23 cellular contexts compared by ENCODE assay signal in the genomic region with DNA sequence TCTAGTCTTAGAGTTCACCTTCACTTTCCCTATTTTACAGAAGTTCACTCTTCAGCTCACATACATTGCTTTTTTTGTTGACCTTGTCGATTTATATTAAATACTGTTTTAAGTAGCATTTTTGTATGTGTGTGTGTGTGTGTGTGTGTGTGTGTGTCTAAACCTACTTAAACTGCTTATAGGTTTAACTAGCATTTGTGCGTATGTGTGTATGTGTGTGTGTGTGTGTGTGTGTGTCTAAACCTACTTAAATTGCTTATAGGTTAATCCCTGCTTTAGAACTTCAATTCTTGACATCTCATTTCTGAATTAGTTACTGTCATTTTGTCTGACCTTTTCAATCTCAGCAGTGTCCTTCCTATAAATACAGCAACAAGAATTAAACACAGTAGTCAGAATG.
DNase-seq lines count a peak whose midpoint lies in the region; TF ChIP-seq lines count a peak whose summit lies in the region.
"Had no signal": no experiment of that assay in that cellular context is flagged by ENCODE, and none has a peak within 500 bp of the region (broad histone marks: within the 10 kb centered on the region; RNA-seq: fewer than 3 reads in every experiment).

No MANE protein-coding gene starts in this region.

- no peak overlapping the region for H3K4me3 ChIP-seq in WERI-Rb-1 (ENCODE audit: low read depth, low read length)
- H3K4me3 ChIP-seq: BLaER1 treated with 17β-estradiol and CSF1 and Interleukin-3, amounts not matched to agents 10 nM and 100 nM; GM12878 had no signal

- H3K27ac ChIP-seq in WERI-Rb-1: no peak overlapping the region
- H3K27ac ChIP-seq: BLaER1 treated with 17β-estradiol and CSF1 and Interleukin-3, amounts not matched to agents 10 nM and 100 nM; C4-2B had no signal

- H3K4me1 Mint-ChIP-seq in activated naive CD8-positive, alpha-beta T cell treated with anti-CD3 and anti-CD28 coated beads for 36 hours: no peaks in the 10 kb centered on the region
- H3K4me1 Mint-ChIP-seq: B cell had no signal

- TF ChIP-seq CTCF in WERI-Rb-1 (IDR thresholded peaks at IDR 0.05; ENCODE audit: low read depth, low read length): no peak

- no peak overlapping the region for H3K4me3 Mint-ChIP-seq in activated naive CD8-positive, alpha-beta T cell treated with anti-CD3 and anti-CD28 coated beads for 36 hours
- H3K4me3 Mint-ChIP-seq: B cell; CD4-positive, alpha-beta T cell; CD8-positive, alpha-beta T cell had no signal

- H3K27me3 ChIP-seq in WERI-Rb-1 (ENCODE audit: insufficient read depth, low read depth, severe bottlenecking): no peaks in the 10 kb centered on the region
- H3K27me3 ChIP-seq: BLaER1 treated with 17β-estradiol and CSF1 and Interleukin-3, amounts not matched to agents 10 nM and 100 nM had no signal

- no peak overlapping the region for H3K27ac Mint-ChIP-seq in activated naive CD8-positive, alpha-beta T cell treated with anti-CD3 and anti-CD28 coated beads for 36 hours
- H3K27ac Mint-ChIP-seq: B cell; CD4-positive, alpha-beta T cell; CD8-positive, alpha-beta T cell had no signal

- H3K36me3 Mint-ChIP-seq in activated naive CD8-positive, alpha-beta T cell treated with anti-CD3 and anti-CD28 coated beads for 36 hours: no peaks in the 10 kb centered on the region
- H3K36me3 Mint-ChIP-seq: CD8-positive, alpha-beta T cell had no signal

- H3K9me3 Mint-ChIP-seq in activated naive CD8-positive, alpha-beta T cell treated with anti-CD3 and anti-CD28 coated beads for 36 hours: peaks cover 6% of the 10 kb centered on the region

- H3K36me3 ChIP-seq in WERI-Rb-1: no peaks in the 10 kb centered on the region
- H3K36me3 ChIP-seq: BLaER1 treated with 17β-estradiol and CSF1 and Interleukin-3, amounts not matched to agents 10 nM and 100 nM had no signal

- DNase-seq in NCI-H82 (lab: John Stamatoyannopoulos, UW) (peak; percentile 84), WERI-Rb-1 (peak; percentile 56), NCI-H2029 (lab: John Stamatoyannopoulos, UW) (no peak), mesenteric fat pad (ENCODE audit: low spot score) (no peak)
- DNase-seq in activated naive CD8-positive, alpha-beta T cell treated with anti-CD3 and anti-CD28 coated beads for 36 hours: no peak
- DNase-seq: 8988T; ACHN; AML-193; Caco-2; Calu3; CD4-positive, alpha-beta T cell; CD8-positive, alpha-beta T cell; DMS 273 treated with DMSO at 0.1 percent for 48 hours; DMS153; DMS53; DMS79; DND-41; EL; GDM1 had no signal

- no peaks in the 10 kb centered on the region for H3K27me3 Mint-ChIP-seq in activated naive CD8-positive, alpha-beta T cell treated with anti-CD3 and anti-CD28 coated beads for 36 hours
- H3K27me3 Mint-ChIP-seq: B cell; CD4-positive, alpha-beta T cell had no signal

- no peaks in the 10 kb centered on the region for H3K9me3 ChIP-seq in WERI-Rb-1 (ENCODE audit: severe bottlenecking)
- H3K9me3 ChIP-seq: BLaER1 treated with 17β-estradiol and CSF1 and Interleukin-3, amounts not matched to agents 10 nM and 100 nM; Caco-2 had no signal

Comparison
In these comparisons a context has a peak if more than half of its experiments do, and no peak if none do; other contexts are left out.
1. DNase-seq: peak in NCI-H82 (single experiment) and WERI-Rb-1 (single experiment); none in NCI-H2029 (single experiment), mesenteric fat pad (single experiment) and activated naive CD8-positive, alpha-beta T cell treated with anti-CD3 and anti-CD28 coated beads for 36 hours (single experiment).